19 cellular contexts compared by ENCODE assay signal in genomic region chr11:4704790-4705334, GRCh38.
A peak's percentile ranks its signal among the peaks of the same experiment; 100 is the strongest.
DNase-seq lines count a peak whose midpoint lies in the region; ATAC-seq and TF ChIP-seq lines count a peak whose summit lies in the region.
"Had no signal": no experiment of that assay in that cellular context is flagged by ENCODE, and none has a peak within 500 bp of the region (broad histone marks: within the 10 kb centered on the region; RNA-seq: fewer than 3 reads in every experiment).

No MANE protein-coding gene starts in this region.

- intact Hi-C loops in tibial artery (cut with DNase I; ENCODE audit: low total_unique reads) = no loop called here

- peak overlapping the region; percentile 23 to 46 for H3K27ac ChIP-seq in tibial artery
- H3K27ac ChIP-seq: ovary had no signal

- no peak for TF ChIP-seq CTCF in tibial artery (IDR thresholded peaks at IDR 0.05)

- H3K4me1 ChIP-seq in tibial artery = peaks cover 0 to 19% (median 7%) of the 10 kb centered on the region in 4 donors

- no peaks in the 10 kb centered on the region for H3K9me3 ChIP-seq in tibial artery
- H3K9me3 ChIP-seq: ovary had no signal

- no peaks in the 10 kb centered on the region for H3K27me3 ChIP-seq in tibial artery
- H3K27me3 ChIP-seq: ovary had no signal

- peak overlapping the region in 1 of 2 donors; percentile 1 for H3K4me3 ChIP-seq in tibial artery
- H3K4me3 ChIP-seq: ovary had no signal

- ATAC-seq in GM18907 (IDR thresholded peaks at IDR 0.05; ENCODE audit: unreplicated experiment) = no peak
- ATAC-seq: activated naive CD4-positive, alpha-beta T cell treated with anti-CD3 and anti-CD28 coated beads, Interleukin-2, amount 50 U/mL, for 72 hours had no signal

- H3K36me3 ChIP-seq in tibial artery = no peaks in the 10 kb centered on the region
- H3K36me3 ChIP-seq: ovary had no signal

- DNase-seq in SHP77 treated with DMSO at 0.1 percent for 48 hours (lab: John Stamatoyannopoulos, UW) (peak; percentile 73), SHP77 (lab: John Stamatoyannopoulos, UW) (no peak), NCI-H69 (lab: John Stamatoyannopoulos, UW) (peak; percentile 89), iPS-NIHi7 (ENCODE audit: extremely low spot score) (peak; percentile 9), tibial artery (no peak), NOMO-1 (lab: John Stamatoyannopoulos, UW; ENCODE audit: unreplicated experiment in 2 of 2) (no peak)
- no peak for DNase-seq in effector CD8-positive, alpha-beta T cell (lab: John Stamatoyannopoulos, UW)
- DNase-seq: ACHN; activated CD4-positive, CD25-positive, alpha-beta regulatory T cell; activated T-cell treated with anti-CD3 and anti-CD28 coated beads, Interleukin-2, amount 50 U/mL, for 48 hours; CD4-positive, alpha-beta T cell; EL; IMR-90; left colon; NCI-H2227 treated with DMSO at 0.1 percent for 48 hours; ovary; stimulated activated CD4-positive, alpha-beta T cell treated with anti-CD3 and anti-CD28 coated beads, Interleukin-4, amount 100 ng/mL, for 1 hour had no signal

Comparison
In these comparisons a context has a peak if more than half of its experiments do, and no peak if none do; other contexts are left out.
1. DNase-seq: peak in SHP77 treated with DMSO at 0.1 percent for 48 hours (single experiment), NCI-H69 (single experiment) and iPS-NIHi7 (single experiment); none in SHP77 (0 of 2), tibial artery (0 of 2), effector CD8-positive, alpha-beta T cell (single experiment) and NOMO-1 (0 of 2).